ENCODE assay signal across 8 cellular contexts in genomic region chr6:30725713-30726505, GRCh38. TPM values are rescaled to one million over a fixed set of nuclear protein-coding genes. Genes with fewer than 3 reads are reported as not detected.
A peak's percentile ranks its signal among the peaks of the same experiment; 100 is the strongest.
DNase-seq lines count a peak whose midpoint lies in the region; ATAC-seq and TF ChIP-seq lines count a peak whose summit lies in the region.

No MANE protein-coding gene starts in this region.

- no peak overlapping the region for H2BK120ac ChIP-seq in H9 (ENCODE audit: low read depth, low read length, poor library complexity, severe bottlenecking)

- no peak for TF ChIP-seq CTCF in H9 (conservative IDR thresholded peaks at IDR 0.05)

- H3K4me2 ChIP-seq in H9 (ENCODE audit: insufficient read depth, insufficient read length, low read length) = no peak overlapping the region

- H2AK5ac ChIP-seq in H9 (ENCODE audit: insufficient read length, low read length) = no peak overlapping the region

- H3K4me3 Mint-ChIP-seq in CD8-positive, alpha-beta memory T cell = no peak overlapping the region
- peak overlapping the region in 1 of 2 experiments; percentile 60; a peak in 1 of 5 replicates for H3K4me3 Mint-ChIP-seq in H9
- peak overlapping the region; percentile 25 for H3K4me3 Mint-ChIP-seq in activated CD8-positive, alpha-beta T cell treated with anti-CD3 and anti-CD28 coated beads, Interleukin-2, amount 10 ng/mL, durations not matched to agents 7 days and 5 days

- no peak overlapping the region for H3K56ac ChIP-seq in H9 (ENCODE audit: insufficient read length, low read depth, low read length)

- H3T11ph ChIP-seq in H9 (ENCODE audit: low read length) = no peak overlapping the region

- no peaks in the 10 kb centered on the region for H3K9me3 ChIP-seq in CD8-positive, alpha-beta memory T cell (ENCODE audit: low read length)
- no peaks in the 10 kb centered on the region for H3K9me3 ChIP-seq in H9 (ENCODE audit: control insufficient read depth, low read depth, low read length)

- H3K23ac ChIP-seq in H9 (ENCODE audit: insufficient read length, low read depth, low read length) = no peak overlapping the region

- H3K9me3 Mint-ChIP-seq in CD8-positive, alpha-beta memory T cell = no peaks in the 10 kb centered on the region
- no peaks in the 10 kb centered on the region for H3K9me3 Mint-ChIP-seq in H9
- no peaks in the 10 kb centered on the region for H3K9me3 Mint-ChIP-seq in activated CD8-positive, alpha-beta T cell treated with anti-CD3 and anti-CD28 coated beads, Interleukin-2, amount 10 ng/mL, durations not matched to agents 7 days and 5 days (ENCODE audit: insufficient read depth)

- no peak overlapping the region for H2BK15ac ChIP-seq in H9 (ENCODE audit: low read depth, low read length)

- peak overlapping the region; percentile 35 to 98 (median 72) for H3K27ac Mint-ChIP-seq in CD8-positive, alpha-beta memory T cell
- H3K27ac Mint-ChIP-seq in H9 = peak overlapping the region in 2 of 3 experiments; percentile 61 to 95; a peak in 4 of 7 replicates
- H3K27ac Mint-ChIP-seq in activated CD8-positive, alpha-beta T cell treated with anti-CD3 and anti-CD28 coated beads, Interleukin-2, amount 10 ng/mL, durations not matched to agents 7 days and 5 days = peak overlapping the region; percentile 77

- H3K79me2 ChIP-seq in H9 (ENCODE audit: insufficient read depth, low read length) = peaks cover 7% of the 10 kb centered on the region; the same call in 1 of the 2 replicates

- no peak overlapping the region for H3K4me3 ChIP-seq in CD8-positive, alpha-beta memory T cell (ENCODE audit: low read length)

- no peak overlapping the region for H3K4ac ChIP-seq in H9 (ENCODE audit: low read depth, low read length)

- H4K20me1 ChIP-seq in H9 (ENCODE audit: control insufficient read depth, insufficient read depth, insufficient read length) = no peaks in the 10 kb centered on the region

- no peak for DNase-seq in CD8-positive, alpha-beta memory T cell
- peak; percentile 49 for DNase-seq in H9
- DNase-seq in activated CD8-positive, alpha-beta T cell treated with anti-CD3 and anti-CD28 coated beads, Interleukin-2, amount 10 ng/mL, durations not matched to agents 7 days and 5 days = no peak
- peak; percentile 50 for DNase-seq in iris pigment epithelial cell (ENCODE audit: low read depth)
- no peak for DNase-seq in putamen (ENCODE audit: low spot score)
- no peak for DNase-seq in effector CD4-positive, alpha-beta T cell
- no peak for DNase-seq in NCI-H2196 treated with DMSO at 0.1 percent for 48 hours (lab: John Stamatoyannopoulos, UW; ENCODE audit: unreplicated experiment)
- no peak for DNase-seq in central memory CD4-positive, alpha-beta T cell

- peaks cover 3 to 82% (median 20%) of the 10 kb centered on the region in 3 donors for H3K36me3 Mint-ChIP-seq in CD8-positive, alpha-beta memory T cell
- H3K36me3 Mint-ChIP-seq in H9 (ENCODE audit: insufficient read depth in 1 of 3, low read depth in 3 of 3) = peaks cover 47 to 83% (median 62%) of the 10 kb centered on the region in 3 experiments
- H3K36me3 Mint-ChIP-seq in activated CD8-positive, alpha-beta T cell treated with anti-CD3 and anti-CD28 coated beads, Interleukin-2, amount 10 ng/mL, durations not matched to agents 7 days and 5 days (ENCODE audit: low read depth) = peaks cover 90% of the 10 kb centered on the region

- H3K4me1 Mint-ChIP-seq in CD8-positive, alpha-beta memory T cell = peaks cover 40 to 65% (median 41%) of the 10 kb centered on the region in 3 donors
- peaks cover 22 to 32% of the 10 kb centered on the region in 2 experiments for H3K4me1 Mint-ChIP-seq in H9
- H3K4me1 Mint-ChIP-seq in activated CD8-positive, alpha-beta T cell treated with anti-CD3 and anti-CD28 coated beads, Interleukin-2, amount 10 ng/mL, durations not matched to agents 7 days and 5 days (ENCODE audit: low read depth) = peaks cover 53% of the 10 kb centered on the region

- no peak for ATAC-seq in activated CD8-positive, alpha-beta T cell treated with anti-CD3 and anti-CD28 coated beads, Interleukin-2, amount 10 ng/mL, durations not matched to agents 7 days and 5 days

- no peak overlapping the region for H3K18ac ChIP-seq in H9 (ENCODE audit: insufficient read length, low read depth, low read length)

- peaks cover 52% of the 10 kb centered on the region for H3K36me3 ChIP-seq in CD8-positive, alpha-beta memory T cell (ENCODE audit: insufficient read depth, low read length)

- H2BK5ac ChIP-seq in H9 (ENCODE audit: insufficient read length, low read length) = no peak overlapping the region

- POLR2A ChIA-PET in CD8-positive, alpha-beta memory T cell (lab: Charles Lee) = interaction anchor here (1.1 kb wide), 3 partner anchors 16 to 47 kb away, joined by 3 read pairs; no protein-coding TSS in a partner anchor
- POLR2A ChIA-PET in activated CD8-positive, alpha-beta T cell treated with anti-CD3 and anti-CD28 coated beads, Interleukin-2, amount 10 ng/mL, durations not matched to agents 7 days and 5 days (lab: Charles Lee) = interaction anchor here (0.6 to 12.8 kb wide), 11 partner anchors 8 to 110 kb away, joined by 3 to 343 read pairs (median 4); partner anchors contain the start of gene FLOT1

- peaks cover 3% of the 10 kb centered on the region for H3K23me2 ChIP-seq in H9 (ENCODE audit: insufficient read length, low read depth, low read length, poor library complexity, severe bottlenecking)

- peaks cover 33% of the 10 kb centered on the region for H3K4me1 ChIP-seq in CD8-positive, alpha-beta memory T cell (ENCODE audit: insufficient read depth, low read length)
- H3K4me1 ChIP-seq in H9 (ENCODE audit: insufficient read depth, low read length) = no peaks in the 10 kb centered on the region

- no peak overlapping the region for H3K9ac ChIP-seq in H9 (ENCODE audit: extremely low read depth, insufficient read length, low read length)

- no peak overlapping the region for H4K91ac ChIP-seq in H9 (ENCODE audit: insufficient read length, low read depth, low read length)

- no peaks in the 10 kb centered on the region for H3K79me1 ChIP-seq in H9 (ENCODE audit: insufficient read depth, low read depth, low read length, poor library complexity, severe bottlenecking)

- no peak overlapping the region for H2AFZ ChIP-seq in H9 (ENCODE audit: low read length)

- H2BK12ac ChIP-seq in H9 (ENCODE audit: insufficient read length, low read depth, low read length) = no peak overlapping the region

- CTCF ChIA-PET in CD8-positive, alpha-beta memory T cell (lab: Charles Lee) = interaction anchor here (1.0 to 17.1 kb wide), 2 partner anchors 19 to 48 kb away, joined by 3 to 697 read pairs; partner anchors contain the start of genes DHX16 and IER3
- CTCF ChIA-PET in activated CD8-positive, alpha-beta T cell treated with anti-CD3 and anti-CD28 coated beads, Interleukin-2, amount 10 ng/mL, durations not matched to agents 7 days and 5 days (lab: Charles Lee) = interaction anchor here (1.4 to 25.4 kb wide), 4 partner anchors 12 to 128 kb away, joined by 3 to 686 read pairs (median 18); partner anchors contain the start of genes DHX16 and MRPS18B

- H3K27ac ChIP-seq in CD8-positive, alpha-beta memory T cell (ENCODE audit: low read depth, low read length) = no peak overlapping the region
- no peak overlapping the region for H3K27ac ChIP-seq in H9 (ENCODE audit: insufficient read length, low read depth, low read length)

- no peak overlapping the region for H4K5ac ChIP-seq in H9 (ENCODE audit: insufficient read length, low read depth, low read length)

- no peak overlapping the region for H2BK20ac ChIP-seq in H9 (ENCODE audit: low read depth, low read length, poor library complexity, severe bottlenecking)

- H3K14ac ChIP-seq in H9 (ENCODE audit: insufficient read depth, low read length) = no peak overlapping the region

- WGBS in H9 (ENCODE audit: extremely low coverage, insufficient read length, low lambda C conversion rate) = no CpG with 5 or more reads among the region's 3 CpGs

- no peaks in the 10 kb centered on the region for H3K27me3 ChIP-seq in CD8-positive, alpha-beta memory T cell (ENCODE audit: insufficient read depth, low read length, poor library complexity, severe bottlenecking)
- H3K27me3 ChIP-seq in H9 (ENCODE audit: insufficient read depth, low read length) = no peaks in the 10 kb centered on the region

- H3K27me3 Mint-ChIP-seq in CD8-positive, alpha-beta memory T cell = peaks cover 0 to 6% of the 10 kb centered on the region in 2 donors
- peaks cover 5% of the 10 kb centered on the region; the same call in 1 of the 2 replicates for H3K27me3 Mint-ChIP-seq in H9 (ENCODE audit: low read depth)
- no peaks in the 10 kb centered on the region for H3K27me3 Mint-ChIP-seq in activated CD8-positive, alpha-beta T cell treated with anti-CD3 and anti-CD28 coated beads, Interleukin-2, amount 10 ng/mL, durations not matched to agents 7 days and 5 days (ENCODE audit: low read depth)

- H4K8ac ChIP-seq in H9 (replicated peaks; ENCODE audit: insufficient read length, low read depth, low read length) = no peak overlapping the region

RNA-seq across cellular contexts. Expression of gene TUBB, which starts 5.8 kb away (rescaled TPM):
- total RNA-seq in CD8-positive, alpha-beta memory T cell = 1,000 to 10,000 TPM; 1,610 to 1,639 TPM
- polyA plus RNA-seq in CD8-positive, alpha-beta memory T cell = 136 TPM
- total RNA-seq in H9 (2021) = 1,719 and 1,734 TPM in 2 replicates
- total RNA-seq in activated CD8-positive, alpha-beta T cell treated with anti-CD3 and anti-CD28 coated beads, Interleukin-2, amount 10 ng/mL, durations not matched to agents 7 days and 5 days = 1,000 to 10,000 TPM; 1,638 to 1,703 TPM

RNA-seq across cellular contexts. Expression of gene MDC1, which starts 8.8 kb away (rescaled TPM):
- total RNA-seq in CD8-positive, alpha-beta memory T cell = 10 to 100 TPM; 59.4 to 71.1 TPM
- polyA plus RNA-seq in CD8-positive, alpha-beta memory T cell = 6.4 TPM
- total RNA-seq in H9 (2021) = 72.2 and 77.6 TPM in 2 replicates
- 10 to 100 TPM; 48.5 to 52.4 TPM for total RNA-seq in activated CD8-positive, alpha-beta T cell treated with anti-CD3 and anti-CD28 coated beads, Interleukin-2, amount 10 ng/mL, durations not matched to agents 7 days and 5 days

RNA-seq across cellular contexts. Expression of gene FLOT1, which starts 16.6 kb away (rescaled TPM):
- 100 to 1,000 TPM; 154 to 155 TPM for total RNA-seq in CD8-positive, alpha-beta memory T cell
- 104 TPM for polyA plus RNA-seq in CD8-positive, alpha-beta memory T cell
- 107 and 111 TPM in 2 replicates for total RNA-seq in H9 (2021)
- 100 to 1,000 TPM; 314 to 317 TPM for total RNA-seq in activated CD8-positive, alpha-beta T cell treated with anti-CD3 and anti-CD28 coated beads, Interleukin-2, amount 10 ng/mL, durations not matched to agents 7 days and 5 days

RNA-seq across cellular contexts. Expression of gene IER3, which starts 18.4 kb away (rescaled TPM):
- 100 to 1,000 TPM; 267 to 294 TPM for total RNA-seq in CD8-positive, alpha-beta memory T cell
- polyA plus RNA-seq in CD8-positive, alpha-beta memory T cell = 0.58 TPM
- total RNA-seq in H9 (2021) = 42.9 and 43.5 TPM in 2 replicates
- total RNA-seq in activated CD8-positive, alpha-beta T cell treated with anti-CD3 and anti-CD28 coated beads, Interleukin-2, amount 10 ng/mL, durations not matched to agents 7 days and 5 days = 10 to 100 TPM; 76.6 to 82.9 TPM

RNA-seq across cellular contexts. Expression of gene NRM, which starts 35.1 kb away (rescaled TPM):
- 10 to 100 TPM; 28.1 to 29.2 TPM for total RNA-seq in CD8-positive, alpha-beta memory T cell
- polyA plus RNA-seq in CD8-positive, alpha-beta memory T cell = 11.7 TPM
- 34.9 and 36.5 TPM in 2 replicates for total RNA-seq in H9 (2021)
- 10 to 100 TPM; 41.7 to 44.6 TPM for total RNA-seq in activated CD8-positive, alpha-beta T cell treated with anti-CD3 and anti-CD28 coated beads, Interleukin-2, amount 10 ng/mL, durations not matched to agents 7 days and 5 days

Comparison
In these comparisons a context has a peak if more than half of its experiments do, and no peak if none do; other contexts are left out.
1. DNase-seq: peak in H9 (single experiment) and iris pigment epithelial cell (single experiment); none in CD8-positive, alpha-beta memory T cell (0 of 5), activated CD8-positive, alpha-beta T cell treated with anti-CD3 and anti-CD28 coated beads, Interleukin-2, amount 10 ng/mL, durations not matched to agents 7 days and 5 days (single experiment), putamen (single experiment), effector CD4-positive, alpha-beta T cell (single experiment), NCI-H2196 treated with DMSO at 0.1 percent for 48 hours (single experiment) and central memory CD4-positive, alpha-beta T cell (single experiment).
2. Peak in every context shown above with its lines, with median percentiles within 50 percentile points of each other: H3K27ac Mint-ChIP-seq.